Comparison of ENCODE assay signal across 27 cellular contexts in the genomic region with DNA sequence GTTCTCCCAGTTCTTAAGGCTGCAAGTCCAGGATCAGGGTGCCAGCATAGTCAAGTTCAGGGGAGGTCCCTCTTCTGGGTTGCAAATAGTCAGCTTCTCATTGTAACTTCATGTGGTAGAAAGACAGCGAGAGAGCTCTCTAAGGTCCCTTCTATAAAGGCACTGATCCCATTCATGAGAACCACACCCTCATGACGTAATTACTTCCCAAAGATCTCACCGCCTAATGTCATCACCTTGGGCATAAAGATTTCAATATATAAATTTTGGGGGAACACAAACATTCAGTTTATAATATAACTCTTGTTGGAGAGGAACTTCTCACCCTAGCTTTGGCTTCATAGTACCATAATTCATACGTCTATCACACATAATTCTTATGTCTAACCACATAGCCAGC.
"Had no signal": no experiment of that assay in that cellular context is flagged by ENCODE, and none has a peak within 500 bp of the region (broad histone marks: within the 10 kb centered on the region; RNA-seq: fewer than 3 reads in every experiment).

No MANE protein-coding gene starts in this region.

- H3K4me3 Mint-ChIP-seq: naive thymus-derived CD4-positive, alpha-beta T cell; natural killer cell treated with Interleukin-12 subunit alpha and Interleukin-12 subunit beta and Interleukin-15 and Interleukin-18, amount 100 ng/mL, for 72 hours; neural crest cell; stimulated activated memory B cell treated with anti-CD40 and anti-IgM and Interleukin-4, amounts not matched to agents 10 μg/mL and 1 μg/mL and 100 μg/mL, for 72 hours; stimulated activated naive CD8-positive, alpha-beta T cell treated with anti-CD3 and anti-CD28 coated beads, Interleukin-15, amount 100 ng/mL, for 72 hours had no signal

- H3K27ac Mint-ChIP-seq: naive thymus-derived CD4-positive, alpha-beta T cell; natural killer cell treated with Interleukin-12 subunit alpha and Interleukin-12 subunit beta and Interleukin-15 and Interleukin-18, amount 100 ng/mL, for 72 hours; stimulated activated memory B cell treated with anti-CD40 and anti-IgM and Interleukin-4, amounts not matched to agents 10 μg/mL and 1 μg/mL and 100 μg/mL, for 72 hours had no signal

- H3K36me3 Mint-ChIP-seq: naive thymus-derived CD4-positive, alpha-beta T cell; natural killer cell treated with Interleukin-12 subunit alpha and Interleukin-12 subunit beta and Interleukin-15 and Interleukin-18, amount 100 ng/mL, for 72 hours; stimulated activated memory B cell treated with anti-CD40 and anti-IgM and Interleukin-4, amounts not matched to agents 10 μg/mL and 1 μg/mL and 100 μg/mL, for 72 hours had no signal

- H3K9me3 Mint-ChIP-seq: natural killer cell treated with Interleukin-12 subunit alpha and Interleukin-12 subunit beta and Interleukin-15 and Interleukin-18, amount 100 ng/mL, for 72 hours; neural crest cell; stimulated activated memory B cell treated with anti-CD40 and anti-IgM and Interleukin-4, amounts not matched to agents 10 μg/mL and 1 μg/mL and 100 μg/mL, for 72 hours; stimulated activated naive CD8-positive, alpha-beta T cell treated with anti-CD3 and anti-CD28 coated beads, Interleukin-15, amount 100 ng/mL, for 72 hours had no signal

- ATAC-seq: mucosa of descending colon; naive thymus-derived CD4-positive, alpha-beta T cell; natural killer cell treated with Interleukin-12 subunit alpha and Interleukin-12 subunit beta and Interleukin-15 and Interleukin-18, amount 100 ng/mL, for 72 hours; pancreas; stimulated activated memory B cell treated with anti-CD40 and anti-IgM and Interleukin-4, amounts not matched to agents 10 μg/mL and 1 μg/mL and 100 μg/mL, for 72 hours; stimulated activated naive CD8-positive, alpha-beta T cell treated with anti-CD3 and anti-CD28 coated beads, Interleukin-15, amount 100 ng/mL, for 72 hours had no signal

- DNase-seq: islet precursor cell; left ventricle myocardium inferior; mesendoderm; mucosa of descending colon; naive thymus-derived CD4-positive, alpha-beta T cell; nucleus accumbens; pancreas; posterior cingulate gyrus; retina; right cardiac atrium; sigmoid colon; small intestine; stimulated activated CD4-positive, alpha-beta T cell treated with anti-CD3 and anti-CD28 coated beads, Interleukin-1b, Interleukin-23, amount 100 ng/mL, for 48 hours; stimulated activated CD4-positive, alpha-beta T cell treated with anti-CD3 and anti-CD28 coated beads, Interleukin-2, amount 100 ng/mL, for 48 hours; stimulated activated CD4-positive, alpha-beta T cell treated with anti-CD3 and anti-CD28 coated beads, Interleukin-4, amount 100 ng/mL, for 4 hours; stimulated activated CD8-positive, alpha-beta memory T cell treated with anti-CD3 and anti-CD28 coated beads, Interleukin-4, amount 100 ng/mL, for 48 hours; stimulated activated naive CD4-positive, alpha-beta T cell treated with Interleukin-2 at 50 U/mL for 16 hours; stimulated activated naive CD8-positive, alpha-beta T cell treated with anti-CD3 and anti-CD28 coated beads, Interleukin-15, amount 100 ng/mL, for 72 hours; substantia nigra; upper lobe of left lung had no signal

- H3K27ac ChIP-seq: left ventricle myocardium inferior, pancreas, prostate gland, sigmoid colon, tibial nerve, upper lobe of left lung, vagina had no signal

- FAIRE-seq: pancreas, small intestine had no signal

- H3K4me1 Mint-ChIP-seq: naive thymus-derived CD4-positive, alpha-beta T cell; stimulated activated memory B cell treated with anti-CD40 and anti-IgM and Interleukin-4, amounts not matched to agents 10 μg/mL and 1 μg/mL and 100 μg/mL, for 72 hours; stimulated activated naive CD8-positive, alpha-beta T cell treated with anti-CD3 and anti-CD28 coated beads, Interleukin-15, amount 100 ng/mL, for 72 hours had no signal

- H3K4me1 ChIP-seq: prostate gland, upper lobe of left lung, vagina had no signal

- H3K27me3 ChIP-seq: pancreas, sigmoid colon, tibial nerve, upper lobe of left lung, vagina had no signal

- H3K4me3 ChIP-seq: left ventricle myocardium inferior, lung, mucosa of descending colon, pancreas, prostate gland, sigmoid colon, tibial nerve, upper lobe of left lung, vagina had no signal

- H3K36me3 ChIP-seq: pancreas, prostate gland, sigmoid colon, tibial nerve, upper lobe of left lung, vagina had no signal

- H3K9me3 ChIP-seq: left ventricle myocardium inferior, mucosa of descending colon, pancreas, prostate gland, sigmoid colon, tibial nerve, upper lobe of left lung, vagina had no signal
